18 cellular contexts compared by ENCODE assay signal in the genomic region with DNA sequence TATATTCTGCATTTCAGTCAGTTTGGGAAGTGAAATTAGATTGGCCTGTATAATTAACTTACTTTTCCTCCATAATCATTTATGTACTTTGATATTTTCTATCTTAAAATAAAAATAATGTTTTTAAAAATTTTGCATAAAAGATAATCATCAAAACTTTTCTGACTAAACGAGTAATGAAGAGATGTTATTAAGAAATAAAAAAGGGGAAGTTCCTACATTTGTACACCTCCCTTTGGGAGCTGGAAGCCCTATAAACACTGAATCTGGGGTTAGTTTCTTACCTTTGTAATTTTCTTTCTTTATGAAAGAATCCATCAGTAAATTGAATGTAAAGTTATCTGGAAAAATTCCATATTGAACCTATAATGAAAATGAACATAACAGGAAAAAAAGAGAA.
DNase-seq lines count a peak whose midpoint lies in the region; ATAC-seq, FAIRE-seq and TF ChIP-seq lines count a peak whose summit lies in the region.
"Had no signal": no experiment of that assay in that cellular context is flagged by ENCODE, and none has a peak within 500 bp of the region (broad histone marks: within the 10 kb centered on the region; RNA-seq: fewer than 3 reads in every experiment).

No MANE protein-coding gene starts in this region.

- peak; percentile 84 for FAIRE-seq in frontal cortex (lab: Jason Lieb, UNC)

- no peaks in the 10 kb centered on the region for H3K9me3 ChIP-seq in SK-N-SH
- H3K9me3 ChIP-seq: transverse colon had no signal

- peaks cover 51% of the 10 kb centered on the region for H3K36me3 Mint-ChIP-seq in T-helper 2 cell treated with Interferon-gamma antibody and Interleukin-4, amounts not matched to agents 5 μg/mL and 100 μg/mL, for 36 hours (ENCODE audit: low read depth)
- peaks cover 26% of the 10 kb centered on the region for H3K36me3 Mint-ChIP-seq in type B pancreatic cell

- no peak for DNase-seq in T-helper 2 cell treated with Interferon-gamma antibody and Interleukin-4, amounts not matched to agents 5 μg/mL and 100 μg/mL, for 36 hours (ENCODE audit: low spot score)
- DNase-seq in T-helper 2 cell (no peak), SK-N-SH (no peak), frontal cortex (ENCODE audit: low spot score in 2 of 2) (no peak), type B pancreatic cell (ENCODE audit: extremely low spot score, unreplicated experiment) (no peak), NCI-H82 (lab: John Stamatoyannopoulos, UW) (no peak)
- DNase-seq: activated T-cell treated with anti-CD3 and anti-CD28 coated beads, Interleukin-2, amount 50 U/mL, for 4 hours; effector CD4-positive, alpha-beta T cell; head of caudate nucleus; NCI-H526 treated with DMSO at 0.1 percent for 48 hours; stimulated activated naive B cell treated with anti-CD40 and anti-IgM and Interleukin-4, amounts not matched to agents 10 μg/mL and 1 μg/mL and 100 μg/mL, for 72 hours; transverse colon; WERI-Rb-1 had no signal

- no peak for TF ChIP-seq CTCF in SK-N-SH (IDR thresholded peaks at IDR 0.05)
- no peak for TF ChIP-seq CTCF in type B pancreatic cell (conservative IDR thresholded peaks at IDR 0.05)

- no peaks in the 10 kb centered on the region for H4K20me1 ChIP-seq in SK-N-SH (ENCODE audit: insufficient read depth)

- H3F3A ChIP-seq in SK-N-SH (replicated peaks; ENCODE audit: insufficient read depth) = peaks cover 22% of the 10 kb centered on the region

- POLR2A ChIA-PET in SK-N-SH (lab: Yijun Ruan, JAX) = no interaction called here

- H3K9me3 Mint-ChIP-seq in T-helper 2 cell treated with Interferon-gamma antibody and Interleukin-4, amounts not matched to agents 5 μg/mL and 100 μg/mL, for 36 hours = no peaks in the 10 kb centered on the region
- H3K9me3 Mint-ChIP-seq in type B pancreatic cell = no peaks in the 10 kb centered on the region
- H3K9me3 Mint-ChIP-seq: activated CD8-positive, alpha-beta T cell treated with anti-CD3 and anti-CD28 coated beads for 36 hours; activated T-cell treated with anti-CD3 and anti-CD28 coated beads, Interleukin-2, amount 50 U/mL, for 4 hours; nephron; stimulated activated naive B cell treated with anti-CD40 and anti-IgM and Interleukin-4, amounts not matched to agents 10 μg/mL and 1 μg/mL and 100 μg/mL, for 72 hours had no signal

- H3K27me3 Mint-ChIP-seq in T-helper 2 cell treated with Interferon-gamma antibody and Interleukin-4, amounts not matched to agents 5 μg/mL and 100 μg/mL, for 36 hours (ENCODE audit: low read depth) = peaks cover 28% of the 10 kb centered on the region
- H3K27me3 Mint-ChIP-seq in type B pancreatic cell = no peaks in the 10 kb centered on the region
- H3K27me3 Mint-ChIP-seq: activated CD8-positive, alpha-beta T cell treated with anti-CD3 and anti-CD28 coated beads for 36 hours; stimulated activated naive B cell treated with anti-CD40 and anti-IgM and Interleukin-4, amounts not matched to agents 10 μg/mL and 1 μg/mL and 100 μg/mL, for 72 hours had no signal

- H3K27ac Mint-ChIP-seq in T-helper 2 cell treated with Interferon-gamma antibody and Interleukin-4, amounts not matched to agents 5 μg/mL and 100 μg/mL, for 36 hours = no peak overlapping the region
- peak overlapping the region; percentile 80 for H3K27ac Mint-ChIP-seq in type B pancreatic cell
- H3K27ac Mint-ChIP-seq: nephron; stimulated activated naive B cell treated with anti-CD40 and anti-IgM and Interleukin-4, amounts not matched to agents 10 μg/mL and 1 μg/mL and 100 μg/mL, for 72 hours had no signal

- H3K36me3 ChIP-seq in SK-N-SH (replicated peaks in 1 of 2; ENCODE audit: control insufficient read depth in 1 of 2, insufficient read depth in 2 of 2, low read length in 1 of 2) = peaks cover 21 to 43% of the 10 kb centered on the region in 2 experiments

- ATAC-seq in HG03095 (IDR thresholded peaks at IDR 0.05; ENCODE audit: unreplicated experiment) (no peak), HG02970 (IDR thresholded peaks at IDR 0.05; ENCODE audit: low FRiP score, unreplicated experiment) (no peak)
- ATAC-seq: Panc1 had no signal

- no peak overlapping the region for H3K9ac ChIP-seq in SK-N-SH

- H2AFZ ChIP-seq in SK-N-SH (ENCODE audit: low read depth) = no peak overlapping the region

- H3K4me2 ChIP-seq in SK-N-SH = 0 out of 2 replicates have a peak overlapping the region, but pooled peaks have one; percentile 14

- peak overlapping the region in 1 of 2 experiments; percentile 67; a peak in 2 of 4 replicates for H3K27ac ChIP-seq in SK-N-SH (ENCODE audit: low read depth in 2 of 2, low read length in 1 of 2)
- H3K27ac ChIP-seq: transverse colon had no signal

- H3K4me1 ChIP-seq in SK-N-SH (ENCODE audit: control insufficient read depth in 1 of 2, insufficient read depth in 2 of 2, low read depth in 1 of 2, low read length in 1 of 2) = peaks cover 0 to 21% of the 10 kb centered on the region in 2 experiments; a peak in 3 of 4 replicates
- H3K4me1 ChIP-seq: transverse colon had no signal

- TF ChIP-seq EP300 in SK-N-SH (IDR thresholded peaks at IDR 0.05; ENCODE audit: borderline replicate concordance in 1 of 2, low read depth in 1 of 2, low read length in 1 of 2) = no peak

- TF ChIP-seq RAD21 in SK-N-SH (IDR thresholded peaks at IDR 0.05; ENCODE audit: low read length) = no peak

- WGBS in SK-N-SH (ENCODE audit: low lambda C conversion rate) = 89% methylated on average over 1 of the region's 1 CpG

- no peak overlapping the region for H3K4me3 ChIP-seq in SK-N-SH (ENCODE audit: low read depth in 2 of 2, low read length in 1 of 2)
- H3K4me3 ChIP-seq: transverse colon had no signal

- CTCF ChIA-PET in SK-N-SH (lab: Yijun Ruan, JAX) = interaction anchor here (0.6 to 1.1 kb wide), 3 partner anchors 20 to 100 kb away, joined by 3 read pairs; no protein-coding TSS in a partner anchor

- H3K27me3 ChIP-seq in SK-N-SH (ENCODE audit: insufficient read depth) = no peaks in the 10 kb centered on the region
- H3K27me3 ChIP-seq: transverse colon had no signal

- H3K79me2 ChIP-seq in SK-N-SH (ENCODE audit: insufficient read depth) = no peaks in the 10 kb centered on the region; the same call in 1 of the 2 replicates

- H3K4me1 Mint-ChIP-seq in T-helper 2 cell treated with Interferon-gamma antibody and Interleukin-4, amounts not matched to agents 5 μg/mL and 100 μg/mL, for 36 hours (ENCODE audit: low read depth) = peaks cover 25% of the 10 kb centered on the region
- H3K4me1 Mint-ChIP-seq in type B pancreatic cell (ENCODE audit: unreplicated experiment) = no peaks in the 10 kb centered on the region

- H3K9me2 ChIP-seq in SK-N-SH = no peaks in the 10 kb centered on the region

- H3K4me3 Mint-ChIP-seq in T-helper 2 cell treated with Interferon-gamma antibody and Interleukin-4, amounts not matched to agents 5 μg/mL and 100 μg/mL, for 36 hours = peak overlapping the region; percentile 27
- no peak overlapping the region for H3K4me3 Mint-ChIP-seq in type B pancreatic cell
- H3K4me3 Mint-ChIP-seq: activated CD8-positive, alpha-beta T cell treated with anti-CD3 and anti-CD28 coated beads for 36 hours; activated T-cell treated with anti-CD3 and anti-CD28 coated beads, Interleukin-2, amount 50 U/mL, for 4 hours; nephron; stimulated activated naive B cell treated with anti-CD40 and anti-IgM and Interleukin-4, amounts not matched to agents 10 μg/mL and 1 μg/mL and 100 μg/mL, for 72 hours had no signal

TF ChIP-seq in SK-N-SH, 30 proteins besides CTCF, POLR2A, EP300 and RAD21:
- TF ChIP-seq FOXM1 (IDR thresholded peaks at IDR 0.05; ENCODE audit: low read depth) (no peak), NRF1 (IDR thresholded peaks at IDR 0.05; ENCODE audit: low read depth, low read length) (no peak), RFX5 (IDR thresholded peaks at IDR 0.05; ENCODE audit: low read length) (no peak), YY1 (IDR thresholded peaks at IDR 0.05; ENCODE audit: low read depth) (no peak), SMC3 (IDR thresholded peaks at IDR 0.05; ENCODE audit: low read depth, low read length) (no peak), GATA2 (CRISPR knock-in tag; IDR thresholded peaks at IDR 0.05) (no peak), FOXJ3 (CRISPR knock-in tag; IDR thresholded peaks at IDR 0.05) (no peak), CHD2 (IDR thresholded peaks at IDR 0.05; ENCODE audit: low read length, partially characterized antibody) (no peak), FOSL2 (IDR thresholded peaks at IDR 0.05; ENCODE audit: borderline replicate concordance, low read depth) (no peak), POLR2AphosphoS5 (IDR thresholded peaks at IDR 0.05; ENCODE audit: low read depth, low read length) (no peak)
- TF ChIP-seq, protein P1, sequence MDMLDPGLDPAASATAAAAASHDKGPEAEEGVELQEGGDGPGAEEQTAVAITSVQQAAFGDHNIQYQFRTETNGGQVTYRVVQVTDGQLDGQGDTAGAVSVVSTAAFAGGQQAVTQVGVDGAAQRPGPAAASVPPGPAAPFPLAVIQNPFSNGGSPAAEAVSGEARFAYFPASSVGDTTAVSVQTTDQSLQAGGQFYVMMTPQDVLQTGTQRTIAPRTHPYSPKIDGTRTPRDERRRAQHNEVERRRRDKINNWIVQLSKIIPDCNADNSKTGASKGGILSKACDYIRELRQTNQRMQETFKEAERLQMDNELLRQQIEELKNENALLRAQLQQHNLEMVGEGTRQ (IDR thresholded peaks at IDR 0.05; ENCODE audit: borderline replicate concordance, low read depth, low read length) = no peak
- TF ChIP-seq, protein P2, sequence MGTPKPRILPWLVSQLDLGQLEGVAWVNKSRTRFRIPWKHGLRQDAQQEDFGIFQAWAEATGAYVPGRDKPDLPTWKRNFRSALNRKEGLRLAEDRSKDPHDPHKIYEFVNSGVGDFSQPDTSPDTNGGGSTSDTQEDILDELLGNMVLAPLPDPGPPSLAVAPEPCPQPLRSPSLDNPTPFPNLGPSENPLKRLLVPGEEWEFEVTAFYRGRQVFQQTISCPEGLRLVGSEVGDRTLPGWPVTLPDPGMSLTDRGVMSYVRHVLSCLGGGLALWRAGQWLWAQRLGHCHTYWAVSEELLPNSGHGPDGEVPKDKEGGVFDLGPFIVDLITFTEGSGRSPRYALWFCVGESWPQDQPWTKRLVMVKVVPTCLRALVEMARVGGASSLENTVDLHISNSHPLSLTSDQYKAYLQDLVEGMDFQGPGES (IDR thresholded peaks at IDR 0.05; ENCODE audit: low read depth, low read length) = no peak
